Comparison of ENCODE assay signal across 21 cellular contexts in the genomic region with DNA sequence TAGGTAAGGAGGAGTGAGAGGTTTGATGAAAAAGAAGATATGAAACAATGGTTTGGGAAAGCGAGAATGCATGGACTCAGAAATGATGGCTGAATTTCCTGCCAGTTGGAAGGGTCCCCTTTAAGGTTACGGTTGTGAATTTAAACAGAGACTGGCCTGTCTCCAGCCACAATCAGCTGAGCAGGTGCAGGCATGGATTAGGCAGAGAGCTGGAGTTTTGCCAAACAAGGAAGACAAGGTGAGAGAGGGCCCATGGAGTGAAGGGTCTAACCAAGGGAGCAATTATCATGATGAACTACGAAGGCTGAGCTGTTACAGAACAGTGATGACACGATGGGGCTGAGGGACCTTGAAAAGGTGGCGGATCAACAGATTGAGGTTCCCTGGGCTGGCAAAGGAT. TPM values are rescaled to one million over a fixed set of nuclear protein-coding genes. Genes with fewer than 3 reads are reported as not detected.
DNase-seq lines count a peak whose midpoint lies in the region; ATAC-seq and TF ChIP-seq lines count a peak whose summit lies in the region.
"Had no signal": no experiment of that assay in that cellular context is flagged by ENCODE, and none has a peak within 500 bp of the region (broad histone marks: within the 10 kb centered on the region; RNA-seq: fewer than 3 reads in every experiment).

No MANE protein-coding gene starts in this region.

- H3K27ac ChIP-seq in WERI-Rb-1 (no peak overlapping the region), adrenal gland (no peak overlapping the region), left lung (no peak overlapping the region)
- H3K27ac ChIP-seq: dorsolateral prefrontal cortex, epithelial cell of prostate, SJSA1, testis had no signal

- peaks cover 8% of the 10 kb centered on the region for H3K27me3 Mint-ChIP-seq in activated CD4-positive, alpha-beta T cell treated with anti-CD3 and anti-CD28 coated beads, Interleukin-2, amount 10 ng/mL, durations not matched to agents 24 days and 14 days

- no peak for TF ChIP-seq POLR2A in adrenal gland (IDR thresholded peaks at IDR 0.05)

- H3K27me3 ChIP-seq in WERI-Rb-1 (ENCODE audit: insufficient read depth, low read depth, severe bottlenecking) (no peaks in the 10 kb centered on the region), adrenal gland (no peaks in the 10 kb centered on the region), left lung (no peaks in the 10 kb centered on the region)
- H3K27me3 ChIP-seq: testis had no signal

- 72 to 82% (median 75%) methylated on average over 5 of the region's 5 CpGs for WGBS in adrenal gland, 4 donors

- TF ChIP-seq CTCF in WERI-Rb-1 (IDR thresholded peaks at IDR 0.05; ENCODE audit: low read depth, low read length) (no peak), adrenal gland (IDR thresholded peaks at IDR 0.05) (no peak), left lung (IDR thresholded peaks at IDR 0.05) (no peak)

- peaks cover 2% of the 10 kb centered on the region for H3K4me1 Mint-ChIP-seq in activated CD4-positive, alpha-beta T cell treated with anti-CD3 and anti-CD28 coated beads, Interleukin-2, amount 10 ng/mL, durations not matched to agents 24 days and 14 days
- H3K4me1 Mint-ChIP-seq: activated B cell treated with CpG ODN at 0.5 μM for 24 hours had no signal

- DNase-seq in DMS53 treated with DMSO at 0.1 percent for 48 hours (lab: John Stamatoyannopoulos, UW; ENCODE audit: unreplicated experiment) = peak; percentile 60
- DNase-seq in NCI-H1436 (lab: John Stamatoyannopoulos, UW) = peak; percentile 74
- peak; percentile 95 for DNase-seq in NCI-H345 (lab: John Stamatoyannopoulos, UW)
- peak; percentile 42 for DNase-seq in WERI-Rb-1
- DNase-seq in adrenal gland = no peak
- DNase-seq in left lung = no peak
- DNase-seq in activated CD4-positive, alpha-beta T cell treated with anti-CD3 and anti-CD28 coated beads, Interleukin-2, amount 10 ng/mL, durations not matched to agents 24 days and 14 days = no peak
- DNase-seq: activated B cell treated with CpG ODN at 0.5 μM for 24 hours; activated effector memory CD4-positive, alpha-beta T cell treated with Interleukin-2 at 50 U/mL for 16 hours; caudate nucleus; CD8-positive, alpha-beta memory T cell; dorsolateral prefrontal cortex; Karpas-422; NCI-H1930; T-helper 2 cell; testis had no signal

- H3K27ac Mint-ChIP-seq in activated CD4-positive, alpha-beta T cell treated with anti-CD3 and anti-CD28 coated beads, Interleukin-2, amount 10 ng/mL, durations not matched to agents 24 days and 14 days = no peak overlapping the region
- H3K27ac Mint-ChIP-seq: activated B cell treated with CpG ODN at 0.5 μM for 24 hours, mesothelial cell of epicardium had no signal

- no peaks in the 10 kb centered on the region for H3K9me3 Mint-ChIP-seq in activated CD4-positive, alpha-beta T cell treated with anti-CD3 and anti-CD28 coated beads, Interleukin-2, amount 10 ng/mL, durations not matched to agents 24 days and 14 days
- H3K9me3 Mint-ChIP-seq: activated B cell treated with CpG ODN at 0.5 μM for 24 hours; CD8-positive, alpha-beta memory T cell; mesothelial cell of epicardium had no signal

- H3K4me3 ChIP-seq in WERI-Rb-1 (ENCODE audit: low read depth, low read length) = no peak overlapping the region
- H3K4me3 ChIP-seq in adrenal gland = no peak overlapping the region
- H3K4me3 ChIP-seq in left lung = no peak overlapping the region
- H3K4me3 ChIP-seq: dorsolateral prefrontal cortex, SJSA1, testis had no signal

- no peaks in the 10 kb centered on the region for H3K36me3 Mint-ChIP-seq in activated CD4-positive, alpha-beta T cell treated with anti-CD3 and anti-CD28 coated beads, Interleukin-2, amount 10 ng/mL, durations not matched to agents 24 days and 14 days (ENCODE audit: low read depth)
- H3K36me3 Mint-ChIP-seq: mesothelial cell of epicardium had no signal

- H3K4me1 ChIP-seq in adrenal gland (replicated peaks in 1 of 2) (no peaks in the 10 kb centered on the region), left lung (no peaks in the 10 kb centered on the region)
- H3K4me1 ChIP-seq: SJSA1, testis had no signal

- intact Hi-C loops in adrenal gland (cut with DNase I) (no loop called here), left lung (cut with DNase I) (no loop called here)
- intact Hi-C loops in activated CD4-positive, alpha-beta T cell treated with anti-CD3 and anti-CD28 coated beads, Interleukin-2, amount 10 ng/mL, durations not matched to agents 24 days and 14 days (cut with micrococcal nuclease) = no loop called here

- H3K36me3 ChIP-seq in WERI-Rb-1 = no peaks in the 10 kb centered on the region
- no peaks in the 10 kb centered on the region for H3K36me3 ChIP-seq in adrenal gland (replicated peaks in 1 of 2)
- H3K36me3 ChIP-seq in left lung = no peaks in the 10 kb centered on the region
- H3K36me3 ChIP-seq: SJSA1 had no signal

- no peaks in the 10 kb centered on the region for H3K9me3 ChIP-seq in WERI-Rb-1 (ENCODE audit: severe bottlenecking)
- no peaks in the 10 kb centered on the region for H3K9me3 ChIP-seq in adrenal gland (replicated peaks in 1 of 3)
- no peaks in the 10 kb centered on the region for H3K9me3 ChIP-seq in left lung
- H3K9me3 ChIP-seq: SJSA1, testis had no signal

- ATAC-seq in HG03097 (IDR thresholded peaks at IDR 0.05; ENCODE audit: low FRiP score, unreplicated experiment) = no peak
- ATAC-seq in left lung = no peak

- H3K4me3 Mint-ChIP-seq in activated CD4-positive, alpha-beta T cell treated with anti-CD3 and anti-CD28 coated beads, Interleukin-2, amount 10 ng/mL, durations not matched to agents 24 days and 14 days = no peak overlapping the region
- H3K4me3 Mint-ChIP-seq: activated B cell treated with CpG ODN at 0.5 μM for 24 hours; CD8-positive, alpha-beta memory T cell; mesothelial cell of epicardium had no signal

RNA-seq across cellular contexts. Expression of gene LHX9, which starts 41.3 kb away (rescaled TPM):
- under 1 TPM in 3 of 8 donors, not detected in 5; 0.07 to 0.14 (median 0.08) TPM for total RNA-seq in adrenal gland
- polyA plus RNA-seq in adrenal gland = under 1 TPM; 0.03 to 0.16 (median 0.13) TPM
- 1 to 10 TPM in 1 of 2 donors, not detected in 1; 1.4 TPM for total RNA-seq in left lung
- 0.02 and 0.05 TPM in 2 replicates for total RNA-seq in activated CD4-positive, alpha-beta T cell treated with anti-CD3 and anti-CD28 coated beads, Interleukin-2, amount 10 ng/mL, durations not matched to agents 24 days and 14 days
- total RNA-seq: activated B cell treated with CpG ODN at 0.5 μM for 24 hours, HT-29 had no signal
- polyA plus RNA-seq: CD8-positive, alpha-beta memory T cell had no signal

RNA-seq across cellular contexts. Expression of gene C1orf53, which starts 56.0 kb away (rescaled TPM):
- total RNA-seq in adrenal gland (10 to 100 TPM in 6 of 8 donors, 1 to 10 TPM in 2; 8.9 to 63.8 (median 13.2) TPM), left lung (1 to 10 TPM; 5.1 to 8.9 TPM)
- polyA plus RNA-seq in adrenal gland = 10 to 100 TPM; 10.4 to 20.5 (median 15.4) TPM
- total RNA-seq in activated CD4-positive, alpha-beta T cell treated with anti-CD3 and anti-CD28 coated beads, Interleukin-2, amount 10 ng/mL, durations not matched to agents 24 days and 14 days = 1.0 and 1.3 TPM in 2 replicates
- polyA plus RNA-seq: CD8-positive, alpha-beta memory T cell had no signal

Comparison
In these comparisons a context has a peak if more than half of its experiments do, and no peak if none do; other contexts are left out.
1. DNase-seq: peak in DMS53 treated with DMSO at 0.1 percent for 48 hours (single experiment), NCI-H1436 (single experiment), NCI-H345 (single experiment) and WERI-Rb-1 (single experiment); none in adrenal gland (0 of 7), left lung (0 of 2) and activated CD4-positive, alpha-beta T cell treated with anti-CD3 and anti-CD28 coated beads, Interleukin-2, amount 10 ng/mL, durations not matched to agents 24 days and 14 days (single experiment).